20 cellular contexts compared by ENCODE assay signal in the genomic region with DNA sequence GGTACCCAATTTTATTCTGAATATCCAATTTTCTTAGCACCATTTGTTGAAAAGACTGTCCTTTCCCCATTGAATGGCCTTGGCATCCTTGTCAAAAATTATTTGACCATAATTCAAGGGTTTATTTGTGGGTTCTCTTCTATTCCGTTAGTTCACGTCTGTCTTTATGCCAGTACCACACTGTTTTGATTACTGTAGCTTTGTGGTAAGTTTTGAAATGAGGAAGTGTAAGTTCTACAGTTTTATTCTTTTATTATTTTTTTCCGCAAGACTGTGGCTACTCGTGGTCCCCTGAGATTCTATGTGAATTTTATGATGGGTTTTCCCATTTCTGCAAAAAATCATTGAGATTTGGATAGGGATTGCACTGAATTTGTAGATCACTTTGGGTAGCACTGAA.
A peak's percentile ranks its signal among the peaks of the same experiment; 100 is the strongest.
DNase-seq lines count a peak whose midpoint lies in the region; ATAC-seq, FAIRE-seq and TF ChIP-seq lines count a peak whose summit lies in the region.
"Had no signal": no experiment of that assay in that cellular context is flagged by ENCODE, and none has a peak within 500 bp of the region (broad histone marks: within the 10 kb centered on the region; RNA-seq: fewer than 3 reads in every experiment).

No MANE protein-coding gene starts in this region.

- BruUV-seq in K562 (replicated peaks; lab: Mats Ljungman, UMichigan) = no TSS peak

- H3K36me3 ChIP-seq in HEK293 (ENCODE audit: control insufficient read depth in 2 of 2, insufficient read depth in 1 of 2, low read length in 2 of 2) (no peaks in the 10 kb centered on the region), K562 (ENCODE audit: control insufficient read depth, insufficient read depth, low read length) (no peaks in the 10 kb centered on the region)
- H3K36me3 ChIP-seq: BLaER1 treated with 17β-estradiol and CSF1 and Interleukin-3, amounts not matched to agents 10 nM and 100 nM had no signal

- H3K4me3 ChIP-seq in A549 (no peak overlapping the region), HEK293 (ENCODE audit: low read depth, low read length) (no peak overlapping the region), K562 (no peak overlapping the region)
- H3K4me3 ChIP-seq: BLaER1 treated with 17β-estradiol and CSF1 and Interleukin-3, amounts not matched to agents 10 nM and 100 nM had no signal

- H3K27ac ChIP-seq in A549 (no peak overlapping the region), HEK293 (ENCODE audit: extremely low read depth, low read depth, low read length) (no peak overlapping the region), K562 (ENCODE audit: extremely low read depth, low read depth, low read length) (no peak overlapping the region)
- H3K27ac ChIP-seq: BLaER1 treated with 17β-estradiol and CSF1 and Interleukin-3, amounts not matched to agents 10 nM and 100 nM; C4-2B had no signal

- no peak for TF ChIP-seq RAD21 in A549 (conservative IDR thresholded peaks at IDR 0.05 in 1 of 2, IDR thresholded peaks at IDR 0.05 in 1 of 2)
- TF ChIP-seq RAD21 in K562 (CRISPR knock-in tag; conservative IDR thresholded peaks at IDR 0.05 in 1 of 2, IDR thresholded peaks at IDR 0.05 in 1 of 2) = no peak

- H3K9me1 ChIP-seq in K562 (ENCODE audit: control insufficient read depth, insufficient read depth, low read length) = no peaks in the 10 kb centered on the region

- H3K9ac ChIP-seq in K562 (ENCODE audit: insufficient read depth in 1 of 2, low read depth in 2 of 2, low read length in 2 of 2) = no peak overlapping the region
- H3K9ac ChIP-seq: BLaER1 treated with 17β-estradiol and CSF1 and Interleukin-3, amounts not matched to agents 10 nM and 100 nM had no signal

- no peak overlapping the region for H2AFZ ChIP-seq in K562 (ENCODE audit: low read depth, low read length)

- intact Hi-C loops in K562 (cut with micrococcal nuclease) = no loop called here

- POLR2A ChIA-PET in A549 (lab: Yijun Ruan, JAX) (no interaction called here), HEK293 (lab: Yijun Ruan, JAX) (no interaction called here), K562 (lab: Yijun Ruan, JAX) (no interaction called here)

- no peaks in the 10 kb centered on the region for H3K27me3 ChIP-seq in K562 (ENCODE audit: control insufficient read depth in 2 of 2, insufficient read depth in 2 of 2, low read length in 2 of 2)
- H3K27me3 ChIP-seq: BLaER1 treated with 17β-estradiol and CSF1 and Interleukin-3, amounts not matched to agents 10 nM and 100 nM had no signal

- H3K4me1 ChIP-seq in A549 (no peaks in the 10 kb centered on the region), HEK293 (ENCODE audit: control insufficient read depth, insufficient read depth, low read length) (no peaks in the 10 kb centered on the region), K562 (replicated peaks in 1 of 2; ENCODE audit: control insufficient read depth in 2 of 2, insufficient read depth in 2 of 2, low read length in 2 of 2) (no peaks in the 10 kb centered on the region)
- H3K4me1 ChIP-seq: BLaER1 treated with 17β-estradiol and CSF1 and Interleukin-3, amounts not matched to agents 10 nM and 100 nM; Caco-2 had no signal

- TF ChIP-seq POLR2A in A549 (IDR thresholded peaks at IDR 0.05; ENCODE audit: low read length) (no peak), K562 (conservative IDR thresholded peaks at IDR 0.05) (no peak)

- ATAC-seq in A549 (no peak), K562 (no peak)
- ATAC-seq: CD8-positive, alpha-beta T cell had no signal

- in situ Hi-C loops in K562 (cut with MboI) = no loop called here

- WGBS in A549 (ENCODE audit: missing lambda C conversion rate) = 84% methylated on average over 4 of the region's 4 CpGs
- 44% methylated on average over 4 of the region's 4 CpGs for WGBS in K562 (ENCODE audit: insufficient coverage, low coverage, missing lambda C conversion rate)

- no peaks in the 10 kb centered on the region for H3K79me2 ChIP-seq in K562 (ENCODE audit: control insufficient read depth, insufficient read depth, low read length)

- FAIRE-seq in A549 (lab: Jason Lieb, UNC) (no peak), K562 (lab: Jason Lieb, UNC) (no peak)
- FAIRE-seq: D721Med, G401.6, GM12891, GM19239 had no signal

- TF ChIP-seq EP300 in A549 (IDR thresholded peaks at IDR 0.05) = no peak
- TF ChIP-seq EP300 in K562 (IDR thresholded peaks at IDR 0.05; ENCODE audit: low read length) = no peak

- no peaks in the 10 kb centered on the region for H4K20me1 ChIP-seq in K562 (replicated peaks; ENCODE audit: control insufficient read depth, insufficient read depth, low read length)
- H4K20me1 ChIP-seq: BLaER1 treated with 17β-estradiol and CSF1 and Interleukin-3, amounts not matched to agents 10 nM and 100 nM had no signal

- no peak for TF ChIP-seq CTCF in A549 (IDR thresholded peaks at IDR 0.05)
- no peak for TF ChIP-seq CTCF in HEK293 (tag by site-specific recombination; IDR thresholded peaks at IDR 0.05)
- no peak for TF ChIP-seq CTCF in K562 (IDR thresholded peaks at IDR 0.05 in 2 of 3, conservative IDR thresholded peaks at IDR 0.05 in 1 of 3; ENCODE audit: insufficient read depth in 2 of 3, low read depth in 1 of 3, low read length in 3 of 3)

- no peak overlapping the region for H3K4me2 ChIP-seq in A549
- H3K4me2 ChIP-seq in K562 (ENCODE audit: insufficient read depth, low read length) = no peak overlapping the region
- H3K4me2 ChIP-seq: BLaER1 treated with 17β-estradiol and CSF1 and Interleukin-3, amounts not matched to agents 10 nM and 100 nM had no signal

- DNase-seq in A549 (ENCODE audit: low read depth in 1 of 2, low spot score in 1 of 2) (no peak), K562 (ENCODE audit: extremely low read depth in 1 of 4, low spot score in 3 of 4) (no peak), NCI-H446 treated with DMSO at 0.1 percent for 48 hours (lab: John Stamatoyannopoulos, UW) (no peak), RPMI8226 (no peak)
- no peak for DNase-seq in activated naive CD4-positive, alpha-beta T cell treated with anti-CD3 and anti-CD28 coated beads, Interleukin-2, amount 50 U/mL, for 16 hours
- DNase-seq: 8988T; AML-193; Caco-2; Calu3; CD4-positive, alpha-beta T cell; CD8-positive, alpha-beta T cell; DMS79 treated with DMSO at 0.1 percent for 48 hours; GF-D8 had no signal

- CTCF ChIA-PET in A549 (lab: Yijun Ruan, JAX) = interaction anchor here (0.7 kb wide), 1 partner anchor 16 kb away, joined by 3 read pairs; no protein-coding TSS in a partner anchor
- CTCF ChIA-PET in HEK293 (lab: Yijun Ruan, JAX) = no interaction called here
- CTCF ChIA-PET in K562 (lab: Yijun Ruan, JAX; ENCODE audit: low intra/inter-chr PET ratio) = no interaction called here

- H3K9me3 ChIP-seq in A549 (peaks cover 11% of the 10 kb centered on the region; the same call in 1 of the 3 replicates), HEK293 (ENCODE audit: control insufficient read depth, insufficient read depth, low read depth, low read length) (no peaks in the 10 kb centered on the region), K562 (replicated peaks; ENCODE audit: control insufficient read depth, insufficient read depth, low read depth, low read length) (no peaks in the 10 kb centered on the region; the same call in 1 of the 2 replicates)
- H3K9me3 ChIP-seq: Caco-2 had no signal

TF ChIP-seq in A549, 52 proteins besides CTCF, POLR2A, EP300 and RAD21:
- TF ChIP-seq HDAC2 (IDR thresholded peaks at IDR 0.05) = peak; percentile 72; the same call in 1 of the 2 replicates
- no peak for TF ChIP-seq RNF2 (IDR thresholded peaks at IDR 0.05; ENCODE audit: borderline replicate concordance, low read depth)
- TF ChIP-seq SREBF2 (IDR thresholded peaks at IDR 0.05) = no peak
- 0 out of 2 replicates have a peak, but pooled peaks have one; percentile 49 for TF ChIP-seq KDM1A (IDR thresholded peaks at IDR 0.05; ENCODE audit: low read depth)
- TF ChIP-seq, protein P1, sequence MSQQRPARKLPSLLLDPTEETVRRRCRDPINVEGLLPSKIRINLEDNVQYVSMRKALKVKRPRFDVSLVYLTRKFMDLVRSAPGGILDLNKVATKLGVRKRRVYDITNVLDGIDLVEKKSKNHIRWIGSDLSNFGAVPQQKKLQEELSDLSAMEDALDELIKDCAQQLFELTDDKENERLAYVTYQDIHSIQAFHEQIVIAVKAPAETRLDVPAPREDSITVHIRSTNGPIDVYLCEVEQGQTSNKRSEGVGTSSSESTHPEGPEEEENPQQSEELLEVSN (IDR thresholded peaks at IDR 0.05; ENCODE audit: borderline replicate concordance, low read depth) = no peak

TF ChIP-seq in HEK293, 187 proteins besides CTCF, POLR2A, EP300 and RAD21:
- TF ChIP-seq ZNF404 (tag by site-specific recombination; IDR thresholded peaks at IDR 0.05) = no peak
- TF ChIP-seq, protein P2, sequence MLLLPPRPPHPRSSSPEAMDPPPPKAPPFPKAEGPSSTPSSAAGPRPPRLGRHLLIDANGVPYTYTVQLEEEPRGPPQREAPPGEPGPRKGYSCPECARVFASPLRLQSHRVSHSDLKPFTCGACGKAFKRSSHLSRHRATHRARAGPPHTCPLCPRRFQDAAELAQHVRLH (tag by site-specific recombination; IDR thresholded peaks at IDR 0.05) = 0 out of 2 replicates have a peak, but pooled peaks have one; percentile 44

TF ChIP-seq in K562, 482 proteins besides CTCF, POLR2A, EP300 and RAD21:
- TF ChIP-seq, protein P3, sequence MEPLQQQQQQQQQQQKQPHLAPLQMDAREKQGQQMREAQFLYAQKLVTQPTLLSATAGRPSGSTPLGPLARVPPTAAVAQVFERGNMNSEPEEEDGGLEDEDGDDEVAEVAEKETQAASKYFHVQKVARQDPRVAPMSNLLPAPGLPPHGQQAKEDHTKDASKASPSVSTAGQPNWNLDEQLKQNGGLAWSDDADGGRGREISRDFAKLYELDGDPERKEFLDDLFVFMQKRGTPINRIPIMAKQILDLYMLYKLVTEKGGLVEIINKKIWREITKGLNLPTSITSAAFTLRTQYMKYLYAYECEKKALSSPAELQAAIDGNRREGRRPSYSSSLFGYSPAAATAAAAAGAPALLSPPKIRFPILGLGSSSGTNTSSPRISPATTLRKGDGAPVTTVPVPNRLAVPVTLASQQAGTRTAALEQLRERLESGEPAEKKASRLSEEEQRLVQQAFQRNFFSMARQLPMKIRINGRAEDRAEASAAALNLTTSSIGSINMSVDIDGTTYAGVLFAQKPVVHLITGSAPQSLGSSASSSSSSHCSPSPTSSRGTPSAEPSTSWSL (CRISPR knock-in tag; IDR thresholded peaks at IDR 0.05; ENCODE audit: borderline replicate concordance) = no peak
- TF ChIP-seq RBM25 (IDR thresholded peaks at IDR 0.05; ENCODE audit: low read depth, low read length, severe bottlenecking) = peak; percentile 57
